Comparison of ENCODE assay signal across 26 cellular contexts in the genomic region with DNA sequence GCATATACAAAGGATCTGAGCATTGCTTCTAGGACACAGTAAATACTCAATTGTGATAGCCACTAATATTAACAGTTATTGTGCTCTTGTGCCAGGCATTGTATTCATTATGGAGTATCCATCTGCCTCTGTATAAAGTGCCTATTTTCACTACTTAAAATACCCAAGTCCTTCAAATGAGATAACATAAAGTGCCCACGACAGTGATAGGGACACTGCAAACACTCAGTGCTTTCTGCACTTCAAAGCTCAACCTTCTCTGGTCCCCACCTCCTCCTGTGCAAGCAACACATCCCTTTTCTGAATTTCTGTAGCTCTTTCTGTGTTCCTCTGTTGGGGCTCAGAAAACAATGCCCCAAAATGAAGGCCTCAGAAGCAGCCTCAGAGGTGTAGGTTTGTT. TPM values are rescaled to one million over a fixed set of nuclear protein-coding genes. Genes with fewer than 3 reads are reported as not detected.
"Had no signal": no experiment of that assay in that cellular context is flagged by ENCODE, and none has a peak within 500 bp of the region (broad histone marks: within the 10 kb centered on the region; RNA-seq: fewer than 3 reads in every experiment).

No MANE protein-coding gene starts in this region.

- H3K9me3 Mint-ChIP-seq: activated CD4-positive, alpha-beta memory T cell treated with anti-CD3 and anti-CD28 coated beads, Interleukin-2, amount 10 ng/mL, durations not matched to agents 7 days and 5 days; activated CD4-positive, alpha-beta T cell treated with anti-CD3 and anti-CD28 coated beads, Interleukin-2, amount 10 ng/mL, durations not matched to agents 24 days and 14 days; activated naive CD4-positive, alpha-beta T cell treated with anti-CD3 and anti-CD28 coated beads, Interleukin-2, amount 10 ng/mL, durations not matched to agents 7 days and 5 days; activated naive CD8-positive, alpha-beta T cell treated with anti-CD3 and anti-CD28 coated beads, Interleukin-2, amount 10 ng/mL, durations not matched to agents 7 days and 5 days; activated T-cell treated with anti-CD3 and anti-CD28 coated beads, Interleukin-2, amount 50 U/mL, for 24 hours had no signal

- ATAC-seq: activated CD4-positive, alpha-beta T cell treated with anti-CD3 and anti-CD28 coated beads for 36 hours; activated naive CD4-positive, alpha-beta T cell treated with anti-CD3 and anti-CD28 coated beads, Interleukin-2, amount 50 U/mL, for 72 hours; activated T-cell treated with anti-CD3 and anti-CD28 coated beads, Interleukin-2, amount 50 U/mL, for 72 hours; gastroesophageal sphincter had no signal

- H3K27ac Mint-ChIP-seq: activated CD4-positive, alpha-beta memory T cell treated with anti-CD3 and anti-CD28 coated beads, Interleukin-2, amount 10 ng/mL, durations not matched to agents 7 days and 5 days; activated CD4-positive, alpha-beta T cell treated with anti-CD3 and anti-CD28 coated beads for 36 hours; activated CD4-positive, alpha-beta T cell treated with anti-CD3 and anti-CD28 coated beads, Interleukin-2, amount 10 ng/mL, durations not matched to agents 24 days and 14 days; activated naive CD4-positive, alpha-beta T cell treated with anti-CD3 and anti-CD28 coated beads, Interleukin-2, amount 10 ng/mL, durations not matched to agents 7 days and 5 days; activated naive CD4-positive, alpha-beta T cell treated with anti-CD3 and anti-CD28 coated beads, Interleukin-2, amount 50 U/mL, for 72 hours; activated naive CD8-positive, alpha-beta T cell treated with anti-CD3 and anti-CD28 coated beads, Interleukin-2, amount 10 ng/mL, durations not matched to agents 7 days and 5 days; activated T-cell treated with anti-CD3 and anti-CD28 coated beads, Interleukin-2, amount 50 U/mL, for 24 hours; activated T-cell treated with anti-CD3 and anti-CD28 coated beads, Interleukin-2, amount 50 U/mL, for 72 hours; brain had no signal

- H3K27ac ChIP-seq: ascending aorta, breast epithelium, colonic mucosa, epithelial cell of prostate, esophagus squamous epithelium, gastroesophageal sphincter had no signal

- H3K4me3 Mint-ChIP-seq: activated CD4-positive, alpha-beta memory T cell treated with anti-CD3 and anti-CD28 coated beads, Interleukin-2, amount 10 ng/mL, durations not matched to agents 7 days and 5 days; activated CD4-positive, alpha-beta T cell treated with anti-CD3 and anti-CD28 coated beads for 36 hours; activated CD4-positive, alpha-beta T cell treated with anti-CD3 and anti-CD28 coated beads, Interleukin-2, amount 10 ng/mL, durations not matched to agents 24 days and 14 days; activated naive CD4-positive, alpha-beta T cell treated with anti-CD3 and anti-CD28 coated beads, Interleukin-2, amount 10 ng/mL, durations not matched to agents 7 days and 5 days; activated naive CD8-positive, alpha-beta T cell treated with anti-CD3 and anti-CD28 coated beads, Interleukin-2, amount 10 ng/mL, durations not matched to agents 7 days and 5 days; activated T-cell treated with anti-CD3 and anti-CD28 coated beads, Interleukin-2, amount 50 U/mL, for 24 hours; activated T-cell treated with anti-CD3 and anti-CD28 coated beads, Interleukin-2, amount 50 U/mL, for 72 hours had no signal

- H3K4me1 ChIP-seq: ascending aorta, breast epithelium, colonic mucosa, esophagus squamous epithelium, gastroesophageal sphincter had no signal

- H3K36me3 ChIP-seq: breast epithelium, colonic mucosa, esophagus squamous epithelium, gastroesophageal sphincter had no signal

- DNase-seq: activated CD4-positive, alpha-beta memory T cell treated with anti-CD3 and anti-CD28 coated beads, Interleukin-2, amount 10 ng/mL, durations not matched to agents 7 days and 5 days; activated CD4-positive, alpha-beta T cell treated with anti-CD3 and anti-CD28 coated beads for 36 hours; activated CD4-positive, alpha-beta T cell treated with anti-CD3 and anti-CD28 coated beads, Interleukin-2, amount 10 ng/mL, durations not matched to agents 24 days and 14 days; activated CD4-positive, CD25-positive, alpha-beta regulatory T cell; activated CD4-positive, CD25-positive, alpha-beta regulatory T cell treated with anti-CD3 and anti-CD28 coated beads, Interleukin-2, amount 50 U/mL, for 72 hours; activated CD8-positive, alpha-beta memory T cell treated with anti-CD3 and anti-CD28 coated beads, Interleukin-2, amount 50 U/mL, for 48 hours; activated gamma-delta T cell; activated naive CD4-positive, alpha-beta T cell; activated naive CD4-positive, alpha-beta T cell treated with anti-CD3 and anti-CD28 coated beads, Interleukin-2, amount 10 ng/mL, durations not matched to agents 7 days and 5 days; activated naive CD8-positive, alpha-beta T cell treated with anti-CD3 and anti-CD28 coated beads, Interleukin-2, amount 10 ng/mL, durations not matched to agents 7 days and 5 days; activated T-cell treated with anti-CD3 and anti-CD28 coated beads for 4 hours; activated T-cell treated with anti-CD3 and anti-CD28 coated beads, Interleukin-2, amount 50 U/mL, for 24 hours; activated T-cell treated with anti-CD3 and anti-CD28 coated beads, Interleukin-2, amount 50 U/mL, for 72 hours; caudate nucleus; colonic mucosa; effector CD8-positive, alpha-beta T cell; esophagus squamous epithelium; foreskin melanocyte; T-helper 2 cell had no signal

- H3K9me3 ChIP-seq: ascending aorta, breast epithelium, colonic mucosa, esophagus squamous epithelium, gastroesophageal sphincter had no signal

- H3K4me3 ChIP-seq: ascending aorta, breast epithelium, colonic mucosa, esophagus squamous epithelium, gastroesophageal sphincter had no signal

- H3K27me3 ChIP-seq: ascending aorta, breast epithelium, colonic mucosa, esophagus squamous epithelium, gastroesophageal sphincter had no signal

- H3K36me3 Mint-ChIP-seq: activated naive CD4-positive, alpha-beta T cell treated with anti-CD3 and anti-CD28 coated beads, Interleukin-2, amount 10 ng/mL, durations not matched to agents 7 days and 5 days; activated naive CD4-positive, alpha-beta T cell treated with anti-CD3 and anti-CD28 coated beads, Interleukin-2, amount 50 U/mL, for 72 hours; activated naive CD8-positive, alpha-beta T cell treated with anti-CD3 and anti-CD28 coated beads, Interleukin-2, amount 10 ng/mL, durations not matched to agents 7 days and 5 days; brain had no signal

- H3K4me1 Mint-ChIP-seq: activated CD4-positive, alpha-beta memory T cell treated with anti-CD3 and anti-CD28 coated beads, Interleukin-2, amount 10 ng/mL, durations not matched to agents 7 days and 5 days; activated CD4-positive, alpha-beta T cell treated with anti-CD3 and anti-CD28 coated beads for 36 hours; activated CD4-positive, alpha-beta T cell treated with anti-CD3 and anti-CD28 coated beads, Interleukin-2, amount 10 ng/mL, durations not matched to agents 24 days and 14 days; activated naive CD4-positive, alpha-beta T cell treated with anti-CD3 and anti-CD28 coated beads, Interleukin-2, amount 10 ng/mL, durations not matched to agents 7 days and 5 days; activated naive CD8-positive, alpha-beta T cell treated with anti-CD3 and anti-CD28 coated beads, Interleukin-2, amount 10 ng/mL, durations not matched to agents 7 days and 5 days; brain had no signal

RNA-seq across cellular contexts. Expression of a gene that starts 6.6 kb away (rescaled TPM):
- total RNA-seq: activated CD4-positive, alpha-beta memory T cell treated with anti-CD3 and anti-CD28 coated beads, Interleukin-2, amount 10 ng/mL, durations not matched to agents 7 days and 5 days; activated CD4-positive, alpha-beta T cell treated with anti-CD3 and anti-CD28 coated beads, Interleukin-2, amount 10 ng/mL, durations not matched to agents 24 days and 14 days; activated naive CD4-positive, alpha-beta T cell treated with anti-CD3 and anti-CD28 coated beads, Interleukin-2, amount 50 U/mL, for 72 hours; activated naive CD8-positive, alpha-beta T cell treated with anti-CD3 and anti-CD28 coated beads, Interleukin-2, amount 10 ng/mL, durations not matched to agents 7 days and 5 days; T-helper 1 cell treated with Interleukin-12 subunit alpha and Interleukin-12 subunit beta and Interleukin-4 antibody, amounts not matched to agents 30 ng/mL and 1 ng/mL, for 36 hours had no signal
